ENCODE assay signal across 39 cellular contexts in genomic region chr6:47938411-47938810, GRCh38.
"Had no signal": no experiment of that assay in that cellular context is flagged by ENCODE, and none has a peak within 500 bp of the region (broad histone marks: within the 10 kb centered on the region; RNA-seq: fewer than 3 reads in every experiment).

No MANE protein-coding gene starts in this region.

- H3K36me3 Mint-ChIP-seq: activated CD4-positive, alpha-beta memory T cell treated with anti-CD3 and anti-CD28 coated beads for 36 hours; activated naive CD4-positive, alpha-beta T cell treated with anti-CD3 and anti-CD28 coated beads, Interleukin-2, amount 50 U/mL, for 72 hours; activated naive CD8-positive, alpha-beta T cell treated with anti-CD3 and anti-CD28 coated beads for 36 hours had no signal

- H3K4me1 Mint-ChIP-seq: activated B cell treated with CpG ODN at 0.5 μM for 24 hours; activated CD4-positive, alpha-beta T cell treated with anti-CD3 and anti-CD28 coated beads, Interleukin-2, amount 10 ng/mL, durations not matched to agents 24 days and 14 days; activated naive CD8-positive, alpha-beta T cell treated with anti-CD3 and anti-CD28 coated beads for 36 hours; activated T-helper 17 cell treated with anti-CD3 and anti-CD28 coated beads, Interleukin-2, amount 50 U/mL, for 72 hours; central memory CD8-positive, alpha-beta T cell had no signal

- H3K9me3 Mint-ChIP-seq: activated B cell treated with CpG ODN at 0.5 μM for 24 hours; activated CD4-positive, alpha-beta memory T cell treated with anti-CD3 and anti-CD28 coated beads for 36 hours; activated CD4-positive, alpha-beta T cell treated with anti-CD3 and anti-CD28 coated beads, Interleukin-2, amount 10 ng/mL, durations not matched to agents 24 days and 14 days; activated CD8-positive, alpha-beta T cell treated with anti-CD3 and anti-CD28 coated beads for 36 hours; activated naive CD4-positive, alpha-beta T cell treated with anti-CD3 and anti-CD28 coated beads for 36 hours; activated naive CD8-positive, alpha-beta T cell treated with anti-CD3 and anti-CD28 coated beads for 36 hours; activated T-cell treated with anti-CD3 and anti-CD28 coated beads, Interleukin-2, amount 50 U/mL, for 4 hours; activated T-helper 1 cell treated with anti-CD3 and anti-CD28 coated beads, Interleukin-12 subunit alpha, Interleukin-12 subunit beta, Interleukin-2, Interleukin-4 antibody, amounts not matched to agents 30 ng/mL and 10 ng/mL and 1 ng/mL, durations not matched to agents 14 hours and 24 hours and 36 hours; T-helper 1 cell treated with Interleukin-12 subunit alpha and Interleukin-12 subunit beta and Interleukin-4 antibody, amounts not matched to agents 30 μg/mL and 1 μg/mL, for 36 hours; T-helper 2 cell treated with Interferon-gamma antibody and Interleukin-4, amounts not matched to agents 5 μg/mL and 100 μg/mL, for 36 hours had no signal

- H3K4me3 Mint-ChIP-seq: activated B cell treated with CpG ODN at 0.5 μM for 24 hours; activated CD4-positive, alpha-beta memory T cell treated with anti-CD3 and anti-CD28 coated beads for 36 hours; activated CD4-positive, alpha-beta T cell treated with anti-CD3 and anti-CD28 coated beads, Interleukin-2, amount 10 ng/mL, durations not matched to agents 24 days and 14 days; activated CD8-positive, alpha-beta T cell treated with anti-CD3 and anti-CD28 coated beads for 36 hours; activated naive CD4-positive, alpha-beta T cell treated with anti-CD3 and anti-CD28 coated beads for 36 hours; activated naive CD8-positive, alpha-beta T cell treated with anti-CD3 and anti-CD28 coated beads for 36 hours; activated T-cell treated with anti-CD3 and anti-CD28 coated beads, Interleukin-2, amount 50 U/mL, for 4 hours; activated T-cell treated with anti-CD3 and anti-CD28 coated beads, Interleukin-2, amount 50 U/mL, for 72 hours; activated T-helper 1 cell treated with anti-CD3 and anti-CD28 coated beads, Interleukin-12 subunit alpha, Interleukin-12 subunit beta, Interleukin-2, Interleukin-4 antibody, amounts not matched to agents 30 ng/mL and 10 ng/mL and 1 ng/mL, durations not matched to agents 14 hours and 24 hours and 36 hours; activated T-helper 17 cell treated with anti-CD3 and anti-CD28 coated beads, Interleukin-2, amount 50 U/mL, for 72 hours; central memory CD8-positive, alpha-beta T cell; T-helper 1 cell treated with Interleukin-12 subunit alpha and Interleukin-12 subunit beta and Interleukin-4 antibody, amounts not matched to agents 30 μg/mL and 1 μg/mL, for 36 hours; T-helper 2 cell treated with Interferon-gamma antibody and Interleukin-4, amounts not matched to agents 5 μg/mL and 100 μg/mL, for 36 hours had no signal

- H3K27me3 Mint-ChIP-seq: activated B cell treated with CpG ODN at 0.5 μM for 24 hours; activated CD4-positive, alpha-beta memory T cell treated with anti-CD3 and anti-CD28 coated beads for 36 hours; activated CD4-positive, alpha-beta T cell treated with anti-CD3 and anti-CD28 coated beads, Interleukin-2, amount 10 ng/mL, durations not matched to agents 24 days and 14 days; central memory CD8-positive, alpha-beta T cell had no signal

- H3K4me1 ChIP-seq: adrenal gland, body of pancreas, breast epithelium had no signal

- H3K36me3 ChIP-seq: adrenal gland, brain microvascular endothelial cell, breast epithelium, cardiac muscle cell, WERI-Rb-1 had no signal

- H3K4me3 ChIP-seq: adrenal gland, body of pancreas, breast epithelium, cardiac muscle cell had no signal

- H3K27ac Mint-ChIP-seq: activated B cell treated with CpG ODN at 0.5 μM for 24 hours; activated CD4-positive, alpha-beta memory T cell treated with anti-CD3 and anti-CD28 coated beads for 36 hours; activated CD4-positive, alpha-beta T cell treated with anti-CD3 and anti-CD28 coated beads, Interleukin-2, amount 10 ng/mL, durations not matched to agents 24 days and 14 days; activated CD8-positive, alpha-beta T cell treated with anti-CD3 and anti-CD28 coated beads for 36 hours; activated naive CD4-positive, alpha-beta T cell treated with anti-CD3 and anti-CD28 coated beads for 36 hours; activated naive CD4-positive, alpha-beta T cell treated with anti-CD3 and anti-CD28 coated beads, Interleukin-2, amount 50 U/mL, for 72 hours; activated naive CD8-positive, alpha-beta T cell treated with anti-CD3 and anti-CD28 coated beads for 36 hours; activated T-cell treated with anti-CD3 and anti-CD28 coated beads, Interleukin-2, amount 50 U/mL, for 72 hours; activated T-helper 1 cell treated with anti-CD3 and anti-CD28 coated beads, Interleukin-12 subunit alpha, Interleukin-12 subunit beta, Interleukin-2, Interleukin-4 antibody, amounts not matched to agents 30 ng/mL and 10 ng/mL and 1 ng/mL, durations not matched to agents 14 hours and 24 hours and 36 hours; activated T-helper 17 cell treated with anti-CD3 and anti-CD28 coated beads, Interleukin-2, amount 50 U/mL, for 72 hours; T-helper 1 cell treated with Interleukin-12 subunit alpha and Interleukin-12 subunit beta and Interleukin-4 antibody, amounts not matched to agents 30 μg/mL and 1 μg/mL, for 36 hours; T-helper 2 cell treated with Interferon-gamma antibody and Interleukin-4, amounts not matched to agents 5 μg/mL and 100 μg/mL, for 36 hours had no signal

- DNase-seq: activated B cell treated with CpG ODN at 0.5 μM for 24 hours; activated CD4-positive, alpha-beta memory T cell treated with anti-CD3 and anti-CD28 coated beads for 36 hours; activated CD4-positive, alpha-beta T cell treated with anti-CD3 and anti-CD28 coated beads for 4 hours; activated CD4-positive, alpha-beta T cell treated with anti-CD3 and anti-CD28 coated beads, Interleukin-2, amount 10 ng/mL, durations not matched to agents 24 days and 14 days; activated CD4-positive, alpha-beta T cell treated with anti-CD3 and anti-CD28 coated beads, Interleukin-2, amount 50 U/mL, for 1 hour; activated CD4-positive, alpha-beta T cell treated with anti-CD3 and anti-CD28 coated beads, Interleukin-2, amount 50 U/mL, for 4 hours; activated CD4-positive, CD25-positive, alpha-beta regulatory T cell treated with anti-CD3 and anti-CD28 coated beads, Interleukin-2, amount 50 U/mL, for 72 hours; activated CD8-positive, alpha-beta memory T cell treated with anti-CD3 and anti-CD28 coated beads, Interleukin-2, amount 50 U/mL, for 4 hours; activated CD8-positive, alpha-beta T cell treated with anti-CD3 and anti-CD28 coated beads for 36 hours; activated effector memory CD4-positive, alpha-beta T cell treated with anti-CD3 and anti-CD28 coated beads, Interleukin-2, amount 50 U/mL, for 16 hours; activated gamma-delta T cell treated with Interleukin-2 at 50 U/mL for 16 hours; activated naive CD4-positive, alpha-beta T cell; activated naive CD4-positive, alpha-beta T cell treated with anti-CD3 and anti-CD28 coated beads for 36 hours; activated naive CD4-positive, alpha-beta T cell treated with anti-CD3 and anti-CD28 coated beads, Interleukin-2, amount 50 U/mL, for 16 hours; activated naive CD8-positive, alpha-beta T cell treated with anti-CD3 and anti-CD28 coated beads for 36 hours; activated T-cell treated with anti-CD3 and anti-CD28 coated beads for 4 hours; activated T-cell treated with anti-CD3 and anti-CD28 coated beads, Interleukin-2, amount 50 U/mL, for 1 hour; activated T-cell treated with anti-CD3 and anti-CD28 coated beads, Interleukin-2, amount 50 U/mL, for 4 hours; activated T-cell treated with anti-CD3 and anti-CD28 coated beads, Interleukin-2, amount 50 U/mL, for 72 hours; adrenal gland; amniotic stem cell; aorta; body of pancreas; brain microvascular endothelial cell; caudate nucleus; cerebellar nuclear complex; T-helper 2 cell; T-helper 9 cell; WERI-Rb-1 had no signal

- FAIRE-seq: astrocyte, colon had no signal

- H3K9me3 ChIP-seq: adrenal gland, body of pancreas, breast epithelium had no signal

- H3K27me3 ChIP-seq: adrenal gland, body of pancreas, brain microvascular endothelial cell, breast epithelium, cardiac muscle cell had no signal
